Comparison of ENCODE assay signal across 1 cellular context in the genomic region with DNA sequence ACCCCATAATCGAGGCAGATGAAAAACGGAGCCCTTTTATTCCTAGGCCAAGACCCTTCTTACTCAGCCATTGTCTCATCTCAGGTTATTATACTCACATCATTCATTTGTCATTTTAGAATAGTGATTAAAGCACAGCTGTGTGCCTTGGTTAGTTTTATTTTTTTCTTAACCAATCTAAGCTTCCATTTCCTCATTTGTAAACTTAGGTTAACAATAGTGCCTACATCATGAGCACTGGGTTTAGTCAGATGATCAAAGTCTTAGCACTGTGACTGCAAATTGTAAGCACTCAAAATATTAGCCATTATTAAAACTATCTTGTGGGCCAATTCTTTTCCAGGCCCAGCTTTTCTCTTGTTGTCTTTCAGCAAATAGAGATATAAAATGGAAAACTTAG.
TF ChIP-seq lines count a peak whose summit lies in the region.

No MANE protein-coding gene starts in this region.

TF ChIP-seq in GM23338, 12 proteins besides CTCF, POLR2A, EP300 and RAD21 (continued from another document):
- TF ChIP-seq, protein P1, sequence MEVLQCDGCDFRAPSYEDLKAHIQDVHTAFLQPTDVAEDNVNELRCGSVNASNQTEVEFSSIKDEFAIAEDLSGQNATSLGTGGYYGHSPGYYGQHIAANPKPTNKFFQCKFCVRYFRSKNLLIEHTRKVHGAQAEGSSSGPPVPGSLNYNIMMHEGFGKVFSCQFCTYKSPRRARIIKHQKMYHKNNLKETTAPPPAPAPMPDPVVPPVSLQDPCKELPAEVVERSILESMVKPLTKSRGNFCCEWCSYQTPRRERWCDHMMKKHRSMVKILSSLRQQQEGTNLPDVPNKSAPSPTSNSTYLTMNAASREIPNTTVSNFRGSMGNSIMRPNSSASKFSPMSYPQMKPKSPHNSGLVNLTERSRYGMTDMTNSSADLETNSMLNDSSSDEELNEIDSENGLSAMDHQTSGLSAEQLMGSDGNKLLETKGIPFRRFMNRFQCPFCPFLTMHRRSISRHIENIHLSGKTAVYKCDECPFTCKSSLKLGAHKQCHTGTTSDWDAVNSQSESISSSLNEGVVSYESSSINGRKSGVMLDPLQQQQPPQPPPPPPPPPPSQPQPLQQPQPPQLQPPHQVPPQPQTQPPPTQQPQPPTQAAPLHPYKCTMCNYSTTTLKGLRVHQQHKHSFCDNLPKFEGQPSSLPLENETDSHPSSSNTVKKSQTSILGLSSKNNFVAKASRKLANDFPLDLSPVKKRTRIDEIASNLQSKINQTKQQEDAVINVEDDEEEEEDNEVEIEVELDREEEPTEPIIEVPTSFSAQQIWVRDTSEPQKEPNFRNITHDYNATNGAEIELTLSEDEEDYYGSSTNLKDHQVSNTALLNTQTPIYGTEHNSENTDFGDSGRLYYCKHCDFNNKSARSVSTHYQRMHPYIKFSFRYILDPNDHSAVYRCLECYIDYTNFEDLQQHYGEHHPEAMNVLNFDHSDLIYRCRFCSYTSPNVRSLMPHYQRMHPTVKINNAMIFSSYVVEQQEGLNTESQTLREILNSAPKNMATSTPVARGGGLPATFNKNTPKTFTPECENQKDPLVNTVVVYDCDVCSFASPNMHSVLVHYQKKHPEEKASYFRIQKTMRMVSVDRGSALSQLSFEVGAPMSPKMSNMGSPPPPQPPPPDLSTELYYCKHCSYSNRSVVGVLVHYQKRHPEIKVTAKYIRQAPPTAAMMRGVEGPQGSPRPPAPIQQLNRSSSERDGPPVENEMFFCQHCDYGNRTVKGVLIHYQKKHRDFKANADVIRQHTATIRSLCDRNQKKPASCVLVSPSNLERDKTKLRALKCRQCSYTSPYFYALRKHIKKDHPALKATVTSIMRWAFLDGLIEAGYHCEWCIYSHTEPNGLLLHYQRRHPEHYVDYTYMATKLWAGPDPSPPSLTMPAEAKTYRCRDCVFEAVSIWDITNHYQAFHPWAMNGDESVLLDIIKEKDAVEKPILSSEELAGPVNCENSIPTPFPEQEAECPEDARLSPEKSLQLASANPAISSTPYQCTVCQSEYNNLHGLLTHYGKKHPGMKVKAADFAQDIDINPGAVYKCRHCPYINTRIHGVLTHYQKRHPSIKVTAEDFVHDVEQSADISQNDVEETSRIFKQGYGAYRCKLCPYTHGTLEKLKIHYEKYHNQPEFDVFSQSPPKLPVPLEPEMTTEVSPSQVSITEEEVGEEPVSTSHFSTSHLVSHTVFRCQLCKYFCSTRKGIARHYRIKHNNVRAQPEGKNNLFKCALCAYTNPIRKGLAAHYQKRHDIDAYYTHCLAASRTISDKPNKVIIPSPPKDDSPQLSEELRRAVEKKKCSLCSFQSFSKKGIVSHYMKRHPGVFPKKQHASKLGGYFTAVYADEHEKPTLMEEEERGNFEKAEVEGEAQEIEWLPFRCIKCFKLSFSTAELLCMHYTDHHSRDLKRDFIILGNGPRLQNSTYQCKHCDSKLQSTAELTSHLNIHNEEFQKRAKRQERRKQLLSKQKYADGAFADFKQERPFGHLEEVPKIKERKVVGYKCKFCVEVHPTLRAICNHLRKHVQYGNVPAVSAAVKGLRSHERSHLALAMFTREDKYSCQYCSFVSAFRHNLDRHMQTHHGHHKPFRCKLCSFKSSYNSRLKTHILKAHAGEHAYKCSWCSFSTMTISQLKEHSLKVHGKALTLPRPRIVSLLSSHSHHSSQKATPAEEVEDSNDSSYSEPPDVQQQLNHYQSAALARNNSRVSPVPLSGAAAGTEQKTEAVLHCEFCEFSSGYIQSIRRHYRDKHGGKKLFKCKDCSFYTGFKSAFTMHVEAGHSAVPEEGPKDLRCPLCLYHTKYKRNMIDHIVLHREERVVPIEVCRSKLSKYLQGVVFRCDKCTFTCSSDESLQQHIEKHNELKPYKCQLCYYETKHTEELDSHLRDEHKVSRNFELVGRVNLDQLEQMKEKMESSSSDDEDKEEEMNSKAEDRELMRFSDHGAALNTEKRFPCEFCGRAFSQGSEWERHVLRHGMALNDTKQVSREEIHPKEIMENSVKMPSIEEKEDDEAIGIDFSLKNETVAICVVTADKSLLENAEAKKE (CRISPR knock-in tag; IDR thresholded peaks at IDR 0.05): no peak
- TF ChIP-seq CREB1 (CRISPR knock-in tag; IDR thresholded peaks at IDR 0.05; ENCODE audit: low read depth) (no peak), STAT1 (IDR thresholded peaks at IDR 0.05; ENCODE audit: unreplicated experiment) (no peak)
